In the genomic region with DNA sequence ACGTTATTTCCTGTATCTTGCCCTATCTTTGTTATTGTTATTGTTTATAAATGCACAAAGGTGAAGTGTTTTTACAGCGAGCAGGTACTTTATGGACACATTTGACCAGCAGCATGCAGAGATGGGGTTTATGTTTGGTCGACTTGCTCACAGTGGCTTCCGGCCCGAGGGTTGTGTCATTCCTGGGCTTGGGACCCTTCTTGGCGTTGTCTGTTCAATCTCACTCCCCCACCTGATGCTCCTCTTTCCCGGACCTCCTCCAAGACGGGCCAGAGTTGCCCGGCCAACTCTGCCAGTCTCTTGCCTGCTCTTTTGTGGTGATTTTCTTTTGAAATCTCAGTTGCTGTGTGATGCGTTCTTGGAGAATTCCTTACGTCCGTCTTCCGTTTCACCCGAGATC, we compare ENCODE assay signal across 22 cellular contexts.
"Had no signal": no experiment of that assay in that cellular context is flagged by ENCODE, and none has a peak within 500 bp of the region (broad histone marks: within the 10 kb centered on the region; RNA-seq: fewer than 3 reads in every experiment).

No MANE protein-coding gene starts in this region.

- H3K9me3 ChIP-seq: pancreas, prostate gland, upper lobe of right lung had no signal

- H3K36me3 ChIP-seq: left lung, lower lobe of right lung, pancreas, prostate gland, suprapubic skin, thoracic aorta, tibial artery, upper lobe of right lung had no signal

- H3K4me1 ChIP-seq: left lung, lower lobe of right lung, pancreas, prostate gland, upper lobe of right lung had no signal

- DNase-seq: hypothalamus; immature natural killer cell; kidney glomerular epithelial cell; left cardiac atrium; left lung; lower lobe of right lung; mesendoderm; naive B cell; natural killer cell; pancreas; retina; right cardiac atrium; stimulated activated CD4-positive, alpha-beta T cell treated with anti-CD3 and anti-CD28 coated beads, Interleukin-4, amount 100 ng/mL, for 24 hours; stimulated activated naive CD4-positive, alpha-beta T cell; trophoblast cell; upper lobe of right lung had no signal

- H3K27me3 ChIP-seq: pancreas had no signal

- H3K27ac ChIP-seq: left lung, pancreas, upper lobe of right lung had no signal

- ATAC-seq: left cardiac atrium; left lung; lower lobe of right lung; natural killer cell; pancreas; right cardiac atrium; stimulated activated effector memory CD8-positive, alpha-beta T cell treated with anti-CD3 and anti-CD28 coated beads, Interleukin-12 subunit alpha, Interleukin-12 subunit beta, amount 100 ng/mL, for 72 hours; upper lobe of right lung had no signal

- H3K4me3 ChIP-seq: left lung, lower lobe of right lung, pancreas, prostate gland, skin epidermis, thoracic aorta, upper lobe of right lung had no signal
